17 cellular contexts compared by ENCODE assay signal in the genomic region with DNA sequence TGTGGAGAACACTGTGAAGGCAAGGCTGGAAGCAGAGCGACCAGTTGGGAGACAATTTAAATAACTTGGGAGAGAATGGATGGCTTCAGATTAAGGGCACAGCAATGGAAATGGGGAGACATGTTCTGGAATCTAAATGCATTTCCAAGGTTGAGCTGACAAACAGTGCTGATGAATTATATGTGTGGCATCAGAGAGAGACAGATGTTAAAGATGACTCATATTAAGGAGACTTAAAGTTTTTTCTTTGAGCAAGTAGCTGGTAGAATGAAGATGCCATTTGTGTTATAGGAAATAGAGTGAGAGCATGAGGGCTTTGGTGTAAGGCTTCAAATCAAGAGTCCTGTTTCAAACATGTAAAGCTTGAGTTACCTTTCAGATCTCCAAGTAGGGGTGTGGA.
"Had no signal": no experiment of that assay in that cellular context is flagged by ENCODE, and none has a peak within 500 bp of the region (broad histone marks: within the 10 kb centered on the region; RNA-seq: fewer than 3 reads in every experiment).

No MANE protein-coding gene starts in this region.

- H3K9me3 ChIP-seq: left ventricle myocardium inferior, tibial nerve had no signal

- H3K4me3 ChIP-seq: hepatocyte, left ventricle myocardium inferior, tibial nerve had no signal

- FAIRE-seq: kidney, TTC549 had no signal

- H2AFZ ChIP-seq: hepatocyte had no signal

- DNase-seq: activated CD4-positive, alpha-beta T cell treated with anti-CD3 and anti-CD28 coated beads for 48 hours; activated CD8-positive, alpha-beta memory T cell treated with anti-CD3 and anti-CD28 coated beads, Interleukin-2, amount 50 U/mL, for 48 hours; activated naive CD8-positive, alpha-beta T cell treated with anti-CD3 and anti-CD28 coated beads for 36 hours; anterior cingulate cortex; brain microvascular endothelial cell; cerebellar nuclear complex; dermis blood vessel endothelial cell; kidney; left ventricle myocardium inferior; natural killer cell; stimulated activated CD4-positive, alpha-beta T cell treated with anti-CD3 and anti-CD28 coated beads, Interleukin-12 subunit alpha, Interleukin-12 subunit beta, amount 100 ng/mL, for 4 hours; T-helper 2 cell had no signal

- H3K27me3 ChIP-seq: brain microvascular endothelial cell, hepatocyte, tibial nerve had no signal

- ATAC-seq: natural killer cell; stimulated activated effector memory CD8-positive, alpha-beta T cell treated with anti-CD3 and anti-CD28 coated beads, Interleukin-12 subunit alpha, Interleukin-12 subunit beta, amount 100 ng/mL, for 72 hours; WTC11 had no signal

- H3K4me2 ChIP-seq: hepatocyte had no signal

- H3K79me2 ChIP-seq: hepatocyte had no signal

- H3K4me1 ChIP-seq: tibial nerve had no signal

- H3K36me3 ChIP-seq: brain microvascular endothelial cell, left ventricle myocardium inferior, tibial nerve had no signal
